ENCODE assay signal across 22 cellular contexts in the genomic region with DNA sequence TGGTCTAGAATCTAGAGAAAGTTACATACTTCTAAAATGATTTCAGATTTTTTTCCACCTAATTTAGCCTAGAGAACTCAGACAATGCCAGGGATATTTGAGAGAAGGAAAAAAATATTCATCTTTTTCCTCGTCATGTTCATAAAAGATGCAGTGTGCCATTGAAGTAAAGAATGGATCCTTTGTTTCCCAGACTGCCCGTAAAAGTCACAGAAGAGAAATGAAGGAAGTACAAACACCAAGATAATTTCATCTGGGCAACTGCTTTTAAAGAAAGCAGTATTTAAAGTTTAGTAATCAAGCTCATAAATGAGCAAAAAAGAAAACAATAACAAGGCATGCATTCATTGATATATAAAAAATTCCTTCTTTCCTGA.
"Had no signal": no experiment of that assay in that cellular context is flagged by ENCODE, and none has a peak within 500 bp of the region (broad histone marks: within the 10 kb centered on the region; RNA-seq: fewer than 3 reads in every experiment).

No MANE protein-coding gene starts in this region.

- H3K36me3 Mint-ChIP-seq: activated naive CD4-positive, alpha-beta T cell treated with anti-CD3 and anti-CD28 coated beads, Interleukin-2, amount 10 ng/mL, durations not matched to agents 7 days and 5 days; activated naive CD8-positive, alpha-beta T cell treated with anti-CD3 and anti-CD28 coated beads for 36 hours; T-cell had no signal

- H3K36me3 ChIP-seq: brain microvascular endothelial cell, WERI-Rb-1 had no signal

- DNase-seq: activated CD4-positive, alpha-beta T cell treated with anti-CD3 and anti-CD28 coated beads for 4 hours; activated CD8-positive, alpha-beta memory T cell treated with anti-CD3 and anti-CD28 coated beads, Interleukin-2, amount 50 U/mL, for 4 hours; activated CD8-positive, alpha-beta T cell treated with anti-CD3 and anti-CD28 coated beads for 36 hours; activated gamma-delta T cell treated with Interleukin-2 at 50 U/mL for 16 hours; activated naive CD4-positive, alpha-beta T cell treated with anti-CD3 and anti-CD28 coated beads, Interleukin-2, amount 10 ng/mL, durations not matched to agents 7 days and 5 days; activated naive CD8-positive, alpha-beta T cell treated with anti-CD3 and anti-CD28 coated beads for 36 hours; activated T-cell treated with anti-CD3 and anti-CD28 coated beads, Interleukin-2, amount 50 U/mL, for 72 hours; brain microvascular endothelial cell; KG1; MM.1S; NCI-H1105; NCI-H1436; NCI-H1694 treated with DMSO at 0.1 percent for 48 hours; NCI-H2029 treated with DMSO at 0.1 percent for 48 hours; NCI-H345; NCI-H510A treated with DMSO at 0.1 percent for 48 hours; NCI-H69; SIG-M5; T-cell; WERI-Rb-1 had no signal

- H3K4me3 ChIP-seq: SK-N-MC had no signal

- H3K9me3 Mint-ChIP-seq: activated CD8-positive, alpha-beta T cell treated with anti-CD3 and anti-CD28 coated beads for 36 hours; activated naive CD4-positive, alpha-beta T cell treated with anti-CD3 and anti-CD28 coated beads, Interleukin-2, amount 10 ng/mL, durations not matched to agents 7 days and 5 days; activated naive CD8-positive, alpha-beta T cell treated with anti-CD3 and anti-CD28 coated beads for 36 hours; activated T-cell treated with anti-CD3 and anti-CD28 coated beads, Interleukin-2, amount 50 U/mL, for 72 hours; activated T-helper 2 cell treated with anti-CD3 and anti-CD28 coated beads, Interferon-gamma antibody, Interleukin-2, Interleukin-4, amounts not matched to agents 10 μg/mL and 5 μg/mL and 100 μg/mL, durations not matched to agents 14 hours and 24 hours and 36 hours; T-cell had no signal

- H3K27ac Mint-ChIP-seq: activated CD8-positive, alpha-beta T cell treated with anti-CD3 and anti-CD28 coated beads for 36 hours; activated naive CD4-positive, alpha-beta T cell treated with anti-CD3 and anti-CD28 coated beads, Interleukin-2, amount 10 ng/mL, durations not matched to agents 7 days and 5 days; activated naive CD8-positive, alpha-beta T cell treated with anti-CD3 and anti-CD28 coated beads for 36 hours; activated T-cell treated with anti-CD3 and anti-CD28 coated beads, Interleukin-2, amount 50 U/mL, for 72 hours; activated T-helper 2 cell treated with anti-CD3 and anti-CD28 coated beads, Interferon-gamma antibody, Interleukin-2, Interleukin-4, amounts not matched to agents 10 μg/mL and 5 μg/mL and 100 μg/mL, durations not matched to agents 14 hours and 24 hours and 36 hours; T-cell had no signal

- ATAC-seq: activated CD8-positive, alpha-beta T cell treated with anti-CD3 and anti-CD28 coated beads for 36 hours; activated T-cell treated with anti-CD3 and anti-CD28 coated beads, Interleukin-2, amount 50 U/mL, for 72 hours; T-cell had no signal

- H3K4me1 Mint-ChIP-seq: activated naive CD4-positive, alpha-beta T cell treated with anti-CD3 and anti-CD28 coated beads, Interleukin-2, amount 10 ng/mL, durations not matched to agents 7 days and 5 days; activated naive CD8-positive, alpha-beta T cell treated with anti-CD3 and anti-CD28 coated beads for 36 hours; T-cell had no signal

- H3K4me3 Mint-ChIP-seq: activated CD8-positive, alpha-beta T cell treated with anti-CD3 and anti-CD28 coated beads for 36 hours; activated naive CD4-positive, alpha-beta T cell treated with anti-CD3 and anti-CD28 coated beads, Interleukin-2, amount 10 ng/mL, durations not matched to agents 7 days and 5 days; activated naive CD8-positive, alpha-beta T cell treated with anti-CD3 and anti-CD28 coated beads for 36 hours; activated T-cell treated with anti-CD3 and anti-CD28 coated beads, Interleukin-2, amount 50 U/mL, for 72 hours; T-cell had no signal

- H3K27ac ChIP-seq: brain microvascular endothelial cell, SK-N-MC, WERI-Rb-1 had no signal

- H3K27me3 ChIP-seq: brain microvascular endothelial cell had no signal
